In the genomic region with DNA sequence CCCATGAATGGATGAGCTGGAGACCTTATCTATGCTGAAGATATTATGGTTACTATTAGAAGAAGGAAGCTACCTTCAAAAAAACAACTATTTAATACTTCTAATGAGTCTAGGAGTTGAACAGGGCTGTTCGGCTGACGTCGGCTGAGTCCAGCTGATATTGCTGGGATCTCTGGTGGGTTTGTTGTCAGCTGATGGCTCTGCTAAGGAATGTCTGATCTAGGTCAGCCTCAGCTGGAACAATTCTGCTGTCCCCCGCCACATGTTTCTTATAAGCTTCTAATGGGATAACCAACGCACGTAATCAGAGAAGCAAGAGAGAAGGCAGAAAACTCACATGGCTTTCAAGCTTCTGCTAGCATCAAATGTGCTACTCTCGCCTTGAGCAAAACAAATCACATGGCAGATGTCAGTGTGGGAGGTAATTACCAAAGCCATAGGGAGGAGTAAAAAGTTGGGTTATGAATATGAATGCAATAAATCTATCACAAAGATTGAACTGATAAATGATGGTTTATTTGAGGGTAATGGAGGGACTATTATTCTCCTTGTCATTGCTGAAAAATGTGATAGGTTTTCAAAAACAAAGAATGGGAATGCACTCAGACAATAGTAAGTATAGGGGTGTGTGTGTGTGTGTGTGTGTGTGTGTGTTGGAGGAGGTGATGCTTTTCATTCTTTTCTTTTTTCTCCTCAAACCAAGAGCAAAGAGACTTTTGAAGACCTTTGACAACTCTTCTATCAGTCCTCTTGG, we compare ENCODE assay signal across 23 cellular contexts.
"Had no signal": no experiment of that assay in that cellular context is flagged by ENCODE, and none has a peak within 500 bp of the region (broad histone marks: within the 10 kb centered on the region; RNA-seq: fewer than 3 reads in every experiment).

No MANE protein-coding gene starts in this region.

- H3K27me3 ChIP-seq: esophagus squamous epithelium, gastroesophageal sphincter, heart left ventricle, hepatocyte, neutrophil, pancreas, stomach, thyroid gland, vagina had no signal

- H3K4me3 ChIP-seq: esophagus squamous epithelium, gastroesophageal sphincter, heart left ventricle, hepatocyte, lower lobe of right lung, pancreas, smooth muscle cell, stomach, thyroid gland, vagina had no signal

- H3K4me1 ChIP-seq: esophagus squamous epithelium, gastroesophageal sphincter, lower lobe of right lung, pancreas, stomach, thyroid gland, vagina had no signal

- ATAC-seq: effector memory CD8-positive, alpha-beta T cell; gastroesophageal sphincter; left ventricle myocardium superior; lower lobe of right lung; natural killer cell; pancreas; sciatic nerve; stimulated activated effector memory CD8-positive, alpha-beta T cell treated with anti-CD3 and anti-CD28 coated beads, Interleukin-12 subunit alpha, Interleukin-12 subunit beta, amount 100 ng/mL, for 72 hours had no signal

- H3K27ac ChIP-seq: esophagus squamous epithelium, gastroesophageal sphincter, heart left ventricle, hepatocyte, lower lobe of right lung, neutrophil, pancreas, stomach, thyroid gland, vagina had no signal

- DNase-seq: cortex of kidney; effector memory CD8-positive, alpha-beta T cell; erythroblast; esophagus squamous epithelium; heart left ventricle; kidney glomerular epithelial cell; left ventricle myocardium superior; lower lobe of right lung; natural killer cell; pancreas; stimulated activated CD4-positive, alpha-beta T cell treated with anti-CD3 and anti-CD28 coated beads, Interleukin-2, amount 100 ng/mL, for 24 hours; stimulated activated CD4-positive, alpha-beta T cell treated with anti-CD3 and anti-CD28 coated beads, Interleukin-4, amount 100 ng/mL, for 24 hours; stimulated activated naive CD4-positive, alpha-beta T cell treated with Interleukin-2 at 50 U/mL for 16 hours; stomach; thyroid gland; trophoblast cell had no signal

- H3K9me3 ChIP-seq: esophagus squamous epithelium, gastroesophageal sphincter, heart left ventricle, lower lobe of right lung, neutrophil, pancreas, stomach, thyroid gland, vagina had no signal

- H3K36me3 ChIP-seq: esophagus squamous epithelium, gastroesophageal sphincter, heart left ventricle, lower lobe of right lung, neutrophil, pancreas, stomach, thyroid gland, vagina had no signal
